ENCODE assay signal across 20 cellular contexts in genomic region chr17:8443756-8444155, GRCh38. TPM values are rescaled to one million over a fixed set of nuclear protein-coding genes. Genes with fewer than 3 reads are reported as not detected.
A peak's percentile ranks its signal among the peaks of the same experiment; 100 is the strongest.
DNase-seq lines count a peak whose midpoint lies in the region; ATAC-seq and TF ChIP-seq lines count a peak whose summit lies in the region.
"Had no signal": no experiment of that assay in that cellular context is flagged by ENCODE, and none has a peak within 500 bp of the region (broad histone marks: within the 10 kb centered on the region; RNA-seq: fewer than 3 reads in every experiment).

No MANE protein-coding gene starts in this region.

- H3K4me1 ChIP-seq in Loucy (ENCODE audit: insufficient read depth, low read length, poor library complexity, severe bottlenecking) (peaks cover 31% of the 10 kb centered on the region), endodermal cell (ENCODE audit: control insufficient read depth, insufficient read depth, low read length) (no peaks in the 10 kb centered on the region)
- H3K4me1 ChIP-seq: BE2C, Caco-2 had no signal

- no peak overlapping the region for H3K27ac ChIP-seq in endodermal cell (ENCODE audit: low read depth, low read length)

- H3K9me3 Mint-ChIP-seq in activated CD4-positive, alpha-beta T cell treated with anti-CD3 and anti-CD28 coated beads, Interleukin-2, amount 10 ng/mL, durations not matched to agents 24 days and 14 days = no peaks in the 10 kb centered on the region
- no peaks in the 10 kb centered on the region for H3K9me3 Mint-ChIP-seq in endodermal cell
- H3K9me3 Mint-ChIP-seq: CD4-positive, CD25-positive, alpha-beta regulatory T cell had no signal

- H3K27me3 Mint-ChIP-seq in activated CD4-positive, alpha-beta T cell treated with anti-CD3 and anti-CD28 coated beads, Interleukin-2, amount 10 ng/mL, durations not matched to agents 24 days and 14 days = no peaks in the 10 kb centered on the region
- H3K27me3 Mint-ChIP-seq in endodermal cell (ENCODE audit: insufficient read depth) = no peaks in the 10 kb centered on the region
- H3K27me3 Mint-ChIP-seq: CD4-positive, CD25-positive, alpha-beta regulatory T cell had no signal

- peak overlapping the region; percentile 21 for H3K27ac Mint-ChIP-seq in activated CD4-positive, alpha-beta T cell treated with anti-CD3 and anti-CD28 coated beads, Interleukin-2, amount 10 ng/mL, durations not matched to agents 24 days and 14 days
- peak overlapping the region; percentile 67 for H3K27ac Mint-ChIP-seq in endodermal cell

- H3K79me2 ChIP-seq in Loucy (ENCODE audit: insufficient read depth, low read length) = peaks cover 48% of the 10 kb centered on the region

- intact Hi-C loops in activated CD4-positive, alpha-beta T cell treated with anti-CD3 and anti-CD28 coated beads, Interleukin-2, amount 10 ng/mL, durations not matched to agents 24 days and 14 days (cut with micrococcal nuclease) = no loop called here

- no peak overlapping the region for H3K9ac ChIP-seq in Loucy (ENCODE audit: low read depth, low read length, poor library complexity, severe bottlenecking)
- no peak overlapping the region for H3K9ac ChIP-seq in endodermal cell (ENCODE audit: extremely low read depth, low read length, poor library complexity, severe bottlenecking)

- DNase-seq in activated CD4-positive, alpha-beta T cell treated with anti-CD3 and anti-CD28 coated beads, Interleukin-2, amount 10 ng/mL, durations not matched to agents 24 days and 14 days = no peak
- DNase-seq in activated CD4-positive, alpha-beta T cell treated with anti-CD3 and anti-CD28 coated beads, Interleukin-2, amount 50 U/mL, for 1 hour = no peak
- DNase-seq in endodermal cell (no peak), omental fat pad (ENCODE audit: low spot score) (no peak), SKM-1 (lab: John Stamatoyannopoulos, UW; ENCODE audit: unreplicated experiment) (no peak)
- DNase-seq: 8988T; BE2C; Caco-2; CD4-positive, CD25-positive, alpha-beta regulatory T cell; HCEC 1CT; KBM-7; NCI-H1105 treated with DMSO at 0.1 percent for 48 hours; NCI-H1694; NCI-H2081 treated with DMSO at 0.1 percent for 48 hours; NCI-H446 treated with DMSO at 0.1 percent for 48 hours had no signal

- no peaks in the 10 kb centered on the region for H3K9me3 ChIP-seq in Loucy (ENCODE audit: insufficient read depth, low read depth, low read length)
- no peaks in the 10 kb centered on the region for H3K9me3 ChIP-seq in endodermal cell (ENCODE audit: control insufficient read depth, low read length)
- H3K9me3 ChIP-seq: BE2C, Caco-2 had no signal

- WGBS in endodermal cell (ENCODE audit: insufficient coverage in 1 of 2, insufficient read length in 1 of 2), 2 experiments = 84 to 94% methylated on average over 7 of the region's 7 CpGs

- ATAC-seq in omental fat pad (ENCODE audit: low FRiP score) (peak; percentile 41), HG03045 (IDR thresholded peaks at IDR 0.05; ENCODE audit: unreplicated experiment) (no peak), GM18873 (IDR thresholded peaks at IDR 0.05; ENCODE audit: low FRiP score, unreplicated experiment) (no peak)
- ATAC-seq: HepG2, Right ventricle myocardium inferior had no signal

- peaks cover 24% of the 10 kb centered on the region for H3K4me1 Mint-ChIP-seq in activated CD4-positive, alpha-beta T cell treated with anti-CD3 and anti-CD28 coated beads, Interleukin-2, amount 10 ng/mL, durations not matched to agents 24 days and 14 days
- peaks cover 3% of the 10 kb centered on the region for H3K4me1 Mint-ChIP-seq in endodermal cell

- H3F3A ChIP-seq in Loucy (ENCODE audit: low read depth) = no peaks in the 10 kb centered on the region

- H3K36me3 Mint-ChIP-seq in activated CD4-positive, alpha-beta T cell treated with anti-CD3 and anti-CD28 coated beads, Interleukin-2, amount 10 ng/mL, durations not matched to agents 24 days and 14 days (ENCODE audit: low read depth) = peaks cover 48% of the 10 kb centered on the region
- peaks cover 48% of the 10 kb centered on the region for H3K36me3 Mint-ChIP-seq in endodermal cell (ENCODE audit: low read depth)

- H3K4me3 Mint-ChIP-seq in activated CD4-positive, alpha-beta T cell treated with anti-CD3 and anti-CD28 coated beads, Interleukin-2, amount 10 ng/mL, durations not matched to agents 24 days and 14 days = no peak overlapping the region
- H3K4me3 Mint-ChIP-seq in endodermal cell = no peak overlapping the region
- H3K4me3 Mint-ChIP-seq: CD4-positive, CD25-positive, alpha-beta regulatory T cell had no signal

- H3K4me2 ChIP-seq in Loucy (ENCODE audit: low read depth, low read length, poor library complexity, severe bottlenecking) = peak overlapping the region; percentile 39

- peaks cover 44% of the 10 kb centered on the region for H3K36me3 ChIP-seq in Loucy (ENCODE audit: insufficient read depth, low read length)
- peaks cover 83% of the 10 kb centered on the region for H3K36me3 ChIP-seq in endodermal cell (ENCODE audit: control insufficient read depth, insufficient read depth, low read length)

- H4K20me1 ChIP-seq in Loucy (ENCODE audit: insufficient read depth, low read length, poor library complexity, severe bottlenecking) = peaks cover 27% of the 10 kb centered on the region

- H3K27me3 ChIP-seq in Loucy (ENCODE audit: insufficient read depth, low read length, poor library complexity, severe bottlenecking) (no peaks in the 10 kb centered on the region), endodermal cell (ENCODE audit: control insufficient read depth, insufficient read depth, low read length, poor library complexity, severe bottlenecking) (no peaks in the 10 kb centered on the region)
- H3K27me3 ChIP-seq: BE2C had no signal

- no peak overlapping the region for H2AFZ ChIP-seq in Loucy (ENCODE audit: low read length)

- TF ChIP-seq CTCF in Loucy (conservative IDR thresholded peaks at IDR 0.05; ENCODE audit: low read length) (no peak), endodermal cell (conservative IDR thresholded peaks at IDR 0.05) (no peak), omental fat pad (IDR thresholded peaks at IDR 0.05) (no peak)

- no peak overlapping the region for H3K4me3 ChIP-seq in Loucy (ENCODE audit: low read length, poor library complexity, severe bottlenecking)
- H3K4me3 ChIP-seq in endodermal cell (ENCODE audit: low read length) = no peak overlapping the region

- no peaks in the 10 kb centered on the region for H3K9me2 ChIP-seq in Loucy (replicated peaks; ENCODE audit: low read depth, low read length)

RNA-seq across cellular contexts. Expression of gene NDEL1, which starts 8.1 kb away (rescaled TPM):
- total RNA-seq in activated CD4-positive, alpha-beta T cell treated with anti-CD3 and anti-CD28 coated beads, Interleukin-2, amount 10 ng/mL, durations not matched to agents 24 days and 14 days = 72.8 and 74.3 TPM in 2 replicates
- total RNA-seq in endodermal cell = 10 to 100 TPM; 60.4 to 61.2 TPM
- 26.2 TPM for polyA plus RNA-seq in endodermal cell (2013, experiment 1 of 2)
- 26.3 TPM for polyA plus RNA-seq in endodermal cell (2013, experiment 2 of 2)
- total RNA-seq in omental fat pad = 100 to 1,000 TPM in 2 of 4 donors, 10 to 100 TPM in 2; 64.3 to 139 (median 118) TPM

RNA-seq across cellular contexts. Expression of gene RNF222, which starts 46.1 kb away (rescaled TPM):
- total RNA-seq in activated CD4-positive, alpha-beta T cell treated with anti-CD3 and anti-CD28 coated beads, Interleukin-2, amount 10 ng/mL, durations not matched to agents 24 days and 14 days = not detected in 2 replicates
- total RNA-seq in endodermal cell (not detected), omental fat pad (not detected)
- not detected for polyA plus RNA-seq in endodermal cell (2013, experiment 1 of 2)
- not detected for polyA plus RNA-seq in endodermal cell (2013, experiment 2 of 2)
- total RNA-seq: Caco-2, HepG2, Right ventricle myocardium inferior had no signal
- polyA plus RNA-seq: HepG2 had no signal
